Comparison of ENCODE assay signal across 1 cellular context in the genomic region with DNA sequence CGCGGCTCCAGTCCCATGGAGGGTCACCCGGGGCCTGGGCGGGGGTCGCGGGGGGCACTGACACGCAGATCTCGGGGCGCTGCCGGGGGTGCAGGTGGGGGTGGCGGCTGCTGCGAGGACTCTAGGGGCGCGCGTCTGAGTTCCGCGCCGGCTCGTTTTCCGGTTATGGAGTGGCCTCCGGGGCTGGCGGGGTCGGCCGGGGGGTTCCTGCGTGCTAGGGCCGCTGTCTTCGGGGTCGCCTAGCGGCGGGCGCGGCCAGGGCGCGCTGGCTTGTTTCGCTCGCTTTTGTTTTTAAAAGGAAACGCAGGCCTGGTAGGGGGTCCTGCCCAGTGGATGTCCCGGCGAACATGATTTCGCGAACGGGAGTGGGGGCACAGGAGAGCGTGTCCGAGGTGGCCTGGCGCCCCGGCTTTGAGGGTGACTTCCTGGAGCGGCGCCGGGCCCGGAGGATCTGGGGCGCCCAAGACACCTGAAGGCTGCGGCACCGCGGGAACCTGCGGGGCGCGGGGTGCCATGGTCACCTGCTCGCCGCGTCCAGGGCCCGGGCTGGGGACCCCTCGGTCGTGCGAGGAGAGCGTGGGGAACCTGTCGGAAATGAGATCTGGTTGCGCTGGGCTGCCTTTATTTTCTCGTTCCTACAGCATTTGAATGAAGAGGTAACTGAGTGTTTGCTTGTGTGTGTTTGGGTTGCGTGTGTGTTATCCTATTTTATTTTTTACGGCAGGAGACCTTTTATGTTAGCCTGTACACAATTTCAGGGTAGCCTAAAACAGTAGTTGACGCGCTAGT.
TF ChIP-seq lines count a peak whose summit lies in the region.

No MANE protein-coding gene starts in this region.

TF ChIP-seq in K562, 482 proteins besides CTCF, POLR2A, EP300 and RAD21 (continued from another document and continues in another):
- no peak for TF ChIP-seq MBD1 (CRISPR knock-in tag; IDR thresholded peaks at IDR 0.05)
- TF ChIP-seq BCL6 (CRISPR knock-in tag; IDR thresholded peaks at IDR 0.05): no peak
- no peak for TF ChIP-seq FOXK1 (CRISPR knock-in tag; IDR thresholded peaks at IDR 0.05; ENCODE audit: borderline replicate concordance)
- no peak for TF ChIP-seq SP2 (IDR thresholded peaks at IDR 0.05; ENCODE audit: extremely low read depth, low read depth, low read length, poor library complexity, severe bottlenecking)
- no peak for TF ChIP-seq ZNF316 (IDR thresholded peaks at IDR 0.05)
- no peak for TF ChIP-seq ZNF384 (IDR thresholded peaks at IDR 0.05; ENCODE audit: low read depth, low read length)
- no peak for TF ChIP-seq HDAC6 (IDR thresholded peaks at IDR 0.05; ENCODE audit: low read depth, low read length)
- TF ChIP-seq LCOR (CRISPR knock-in tag; IDR thresholded peaks at IDR 0.05): no peak
- no peak for TF ChIP-seq BCOR (IDR thresholded peaks at IDR 0.05)
- no peak for TF ChIP-seq THRAP3 (IDR thresholded peaks at IDR 0.05; ENCODE audit: borderline replicate concordance)
- no peak for TF ChIP-seq ZNF583 (CRISPR knock-in tag; IDR thresholded peaks at IDR 0.05)
- TF ChIP-seq STAT5A (IDR thresholded peaks at IDR 0.05; ENCODE audit: borderline replicate concordance, low read length): no peak
- no peak for TF ChIP-seq ZNF347 (CRISPR knock-in tag; IDR thresholded peaks at IDR 0.05; ENCODE audit: low read depth)
- TF ChIP-seq, protein P1, sequence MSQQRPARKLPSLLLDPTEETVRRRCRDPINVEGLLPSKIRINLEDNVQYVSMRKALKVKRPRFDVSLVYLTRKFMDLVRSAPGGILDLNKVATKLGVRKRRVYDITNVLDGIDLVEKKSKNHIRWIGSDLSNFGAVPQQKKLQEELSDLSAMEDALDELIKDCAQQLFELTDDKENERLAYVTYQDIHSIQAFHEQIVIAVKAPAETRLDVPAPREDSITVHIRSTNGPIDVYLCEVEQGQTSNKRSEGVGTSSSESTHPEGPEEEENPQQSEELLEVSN (IDR thresholded peaks at IDR 0.05; ENCODE audit: borderline replicate concordance in 1 of 2, extremely low read depth in 1 of 2, insufficient read depth in 1 of 2, insufficient read length in 1 of 2, low read depth in 1 of 2, low read length in 1 of 2, poor library complexity in 1 of 2, severe bottlenecking in 1 of 2): peak in 1 of 2 experiments; percentile 33
- TF ChIP-seq ZNF239 (CRISPR knock-in tag; IDR thresholded peaks at IDR 0.05): no peak
- no peak for TF ChIP-seq KHSRP (IDR thresholded peaks at IDR 0.05)
- no peak for TF ChIP-seq ZC3H11A (IDR thresholded peaks at IDR 0.05; ENCODE audit: low read depth, low read length)
- no peak for TF ChIP-seq MYC (IDR thresholded peaks at IDR 0.05; ENCODE audit: low read depth, low read length)
- no peak for TF ChIP-seq MYC (CRISPR knock-in tag; IDR thresholded peaks at IDR 0.05; ENCODE audit: borderline replicate concordance, low read depth)
- TF ChIP-seq ZFX (CRISPR knock-in tag; IDR thresholded peaks at IDR 0.05): no peak
- no peak for TF ChIP-seq PCBP2 (IDR thresholded peaks at IDR 0.05; ENCODE audit: low read depth, low read length, poor library complexity, severe bottlenecking)
- TF ChIP-seq RREB1 (CRISPR knock-in tag; IDR thresholded peaks at IDR 0.05): no peak
- no peak for TF ChIP-seq NFXL1 (CRISPR knock-in tag; IDR thresholded peaks at IDR 0.05)
- TF ChIP-seq KLF16 (IDR thresholded peaks at IDR 0.05): no peak
- TF ChIP-seq, protein P2, sequence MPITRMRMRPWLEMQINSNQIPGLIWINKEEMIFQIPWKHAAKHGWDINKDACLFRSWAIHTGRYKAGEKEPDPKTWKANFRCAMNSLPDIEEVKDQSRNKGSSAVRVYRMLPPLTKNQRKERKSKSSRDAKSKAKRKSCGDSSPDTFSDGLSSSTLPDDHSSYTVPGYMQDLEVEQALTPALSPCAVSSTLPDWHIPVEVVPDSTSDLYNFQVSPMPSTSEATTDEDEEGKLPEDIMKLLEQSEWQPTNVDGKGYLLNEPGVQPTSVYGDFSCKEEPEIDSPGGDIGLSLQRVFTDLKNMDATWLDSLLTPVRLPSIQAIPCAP (CRISPR knock-in tag; IDR thresholded peaks at IDR 0.05; ENCODE audit: borderline replicate concordance): no peak
- 0 out of 4 replicates have a peak, but pooled peaks of 1 of the 2 experiments have one; percentile 6 for TF ChIP-seq UBTF (IDR thresholded peaks at IDR 0.05; ENCODE audit: borderline replicate concordance in 1 of 2, low read depth in 2 of 2, low read length in 2 of 2)
- no peak for TF ChIP-seq ZNF507 (tag; conservative IDR thresholded peaks at IDR 0.05)
- TF ChIP-seq E2F4 (CRISPR knock-in tag; IDR thresholded peaks at IDR 0.05; ENCODE audit: low read depth): no peak
- no peak for TF ChIP-seq NFE2L1 (tag; IDR thresholded peaks at IDR 0.05; ENCODE audit: borderline replicate concordance, low read depth)
- no peak for TF ChIP-seq SIN3B (IDR thresholded peaks at IDR 0.05; ENCODE audit: low read depth)
- TF ChIP-seq, protein P3, sequence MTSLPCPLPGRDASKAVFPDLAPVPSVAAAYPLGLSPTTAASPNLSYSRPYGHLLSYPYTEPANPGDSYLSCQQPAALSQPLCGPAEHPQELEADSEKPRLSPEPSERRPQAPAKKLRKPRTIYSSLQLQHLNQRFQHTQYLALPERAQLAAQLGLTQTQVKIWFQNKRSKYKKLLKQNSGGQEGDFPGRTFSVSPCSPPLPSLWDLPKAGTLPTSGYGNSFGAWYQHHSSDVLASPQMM (CRISPR knock-in tag; IDR thresholded peaks at IDR 0.05): no peak
- no peak for TF ChIP-seq KLF10 (CRISPR knock-in tag; IDR thresholded peaks at IDR 0.05)
- no peak for TF ChIP-seq JUNB (CRISPR knock-in tag; conservative IDR thresholded peaks at IDR 0.05)
- TF ChIP-seq, protein P4, sequence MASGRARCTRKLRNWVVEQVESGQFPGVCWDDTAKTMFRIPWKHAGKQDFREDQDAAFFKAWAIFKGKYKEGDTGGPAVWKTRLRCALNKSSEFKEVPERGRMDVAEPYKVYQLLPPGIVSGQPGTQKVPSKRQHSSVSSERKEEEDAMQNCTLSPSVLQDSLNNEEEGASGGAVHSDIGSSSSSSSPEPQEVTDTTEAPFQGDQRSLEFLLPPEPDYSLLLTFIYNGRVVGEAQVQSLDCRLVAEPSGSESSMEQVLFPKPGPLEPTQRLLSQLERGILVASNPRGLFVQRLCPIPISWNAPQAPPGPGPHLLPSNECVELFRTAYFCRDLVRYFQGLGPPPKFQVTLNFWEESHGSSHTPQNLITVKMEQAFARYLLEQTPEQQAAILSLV (tag; IDR thresholded peaks at IDR 0.05): no peak
- no peak for TF ChIP-seq MTF1 (CRISPR knock-in tag; IDR thresholded peaks at IDR 0.05; ENCODE audit: borderline replicate concordance)
- TF ChIP-seq JUND (IDR thresholded peaks at IDR 0.05; ENCODE audit: borderline replicate concordance, low read depth, low read length): no peak
- 0 out of 3 replicates have a peak, but pooled peaks have one; percentile 47 for TF ChIP-seq JUND (tag; IDR thresholded peaks at IDR 0.05; ENCODE audit: borderline replicate concordance, low read depth, low read length)
- TF ChIP-seq ZNF79 (CRISPR knock-in tag; IDR thresholded peaks at IDR 0.05; ENCODE audit: low read depth): no peak
- TF ChIP-seq MXI1 (IDR thresholded peaks at IDR 0.05; ENCODE audit: low read depth, low read length): no peak
- no peak for TF ChIP-seq ZNF655 (CRISPR knock-in tag; IDR thresholded peaks at IDR 0.05)
- TF ChIP-seq SAFB (IDR thresholded peaks at IDR 0.05; ENCODE audit: borderline replicate concordance, low read depth, low read length): peak; percentile 82
- TF ChIP-seq ZNF699 (CRISPR knock-in tag; IDR thresholded peaks at IDR 0.05; ENCODE audit: insufficient replicate concordance): no peak
- no peak for TF ChIP-seq YBX1 (IDR thresholded peaks at IDR 0.05)
- no peak for TF ChIP-seq ZNF408 (CRISPR knock-in tag; IDR thresholded peaks at IDR 0.05; ENCODE audit: low read depth)
- TF ChIP-seq SLC30A9 (CRISPR knock-in tag; IDR thresholded peaks at IDR 0.05): no peak
- no peak for TF ChIP-seq TEAD4 (IDR thresholded peaks at IDR 0.05; ENCODE audit: low read length)
- TF ChIP-seq TEAD4 (CRISPR knock-in tag; IDR thresholded peaks at IDR 0.05; ENCODE audit: borderline replicate concordance): no peak
- no peak for TF ChIP-seq CBX3 (IDR thresholded peaks at IDR 0.05; ENCODE audit: borderline replicate concordance in 1 of 2, low read length in 2 of 2)
